In the genomic region with DNA sequence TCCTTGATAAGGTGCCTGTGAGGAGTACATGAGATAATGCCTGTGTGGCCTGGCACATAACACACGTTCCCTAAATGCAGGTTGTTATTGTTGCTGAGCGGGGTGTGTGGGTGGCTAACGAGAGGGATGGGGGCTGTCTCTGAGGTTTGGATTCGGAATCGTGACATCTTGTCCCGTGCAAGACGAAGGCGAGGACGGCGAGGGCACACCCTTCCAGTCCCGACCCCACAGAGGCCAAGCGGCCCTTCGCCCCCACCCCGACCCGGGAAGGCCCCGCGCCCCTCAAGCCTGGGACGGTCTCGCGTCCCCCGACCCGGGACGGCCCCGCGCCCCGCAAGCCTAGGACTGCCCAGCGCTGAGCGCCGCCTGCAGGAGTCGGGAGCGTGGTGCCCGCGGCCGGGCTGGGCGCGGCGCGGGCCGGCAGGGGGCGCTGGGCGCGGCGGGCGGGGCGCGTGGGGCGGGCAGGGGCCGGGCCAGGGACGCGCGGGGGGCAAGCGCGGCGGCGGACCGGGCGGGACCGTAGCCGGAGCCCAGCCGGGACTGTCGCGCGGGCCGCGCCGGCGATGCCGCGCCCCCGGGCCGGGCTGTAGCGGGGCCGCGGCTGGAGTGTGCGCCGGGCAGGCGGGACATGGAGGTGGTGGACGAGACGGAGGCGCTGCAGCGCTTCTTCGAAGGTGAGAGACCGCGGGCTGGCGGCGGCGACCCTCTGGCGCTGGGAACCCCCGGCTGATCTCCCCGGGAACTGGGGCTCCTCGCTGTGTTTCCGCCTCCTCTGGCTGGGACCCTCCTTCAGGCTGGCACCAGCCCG, we compare ENCODE assay signal across 1 cellular context.
TF ChIP-seq lines count a peak whose summit lies in the region.

A gene (plus strand): TSS at position 520 of the 808 bp plus-strand sequence. CDS start 109 bp downstream, at position 629.

TF ChIP-seq in HepG2, 621 proteins besides CTCF, POLR2A, EP300 and RAD21 (continued from another document and continues in another):
- TF ChIP-seq ZFP41 (CRISPR knock-in tag; IDR thresholded peaks at IDR 0.05; ENCODE audit: borderline replicate concordance) (no peak), ZNF160 (CRISPR knock-in tag; IDR thresholded peaks at IDR 0.05) (no peak), ESRRA (CRISPR knock-in tag; IDR thresholded peaks at IDR 0.05; ENCODE audit: low read depth) (no peak), SAFB2 (CRISPR knock-in tag; IDR thresholded peaks at IDR 0.05; ENCODE audit: borderline replicate concordance, low read depth) (no peak), SRY (CRISPR knock-in tag; IDR thresholded peaks at IDR 0.05) (0 out of 2 replicates have a peak, but pooled peaks have one; percentile 31), IRX3 (CRISPR knock-in tag; IDR thresholded peaks at IDR 0.05; ENCODE audit: borderline replicate concordance, low read depth) (no peak), SIX1 (CRISPR knock-in tag; IDR thresholded peaks at IDR 0.05; ENCODE audit: borderline replicate concordance) (no peak), FOXA3 (CRISPR knock-in tag; IDR thresholded peaks at IDR 0.05) (no peak), HNF4A (CRISPR knock-in tag; IDR thresholded peaks at IDR 0.05) (no peak), ZNF296 (CRISPR knock-in tag; conservative IDR thresholded peaks at IDR 0.05) (no peak), ZNF124 (CRISPR knock-in tag; IDR thresholded peaks at IDR 0.05) (no peak), ZNF121 (CRISPR knock-in tag; IDR thresholded peaks at IDR 0.05) (peak; percentile 99), ZNF143 (CRISPR knock-in tag; IDR thresholded peaks at IDR 0.05) (no peak), CENPX (CRISPR knock-in tag; IDR thresholded peaks at IDR 0.05) (no peak), ZNF879 (CRISPR knock-in tag; IDR thresholded peaks at IDR 0.05) (no peak), MAZ (IDR thresholded peaks at IDR 0.05; ENCODE audit: borderline replicate concordance, low read depth, low read length) (peak; percentile 12; the same call in 1 of the 2 replicates), MAZ (CRISPR knock-in tag; IDR thresholded peaks at IDR 0.05; ENCODE audit: low read depth) (peak; percentile 65), NBN (conservative IDR thresholded peaks at IDR 0.05) (no peak), MXI1 (IDR thresholded peaks at IDR 0.05; ENCODE audit: borderline replicate concordance, low read depth, low read length) (no peak; the same call in 2 of the 3 replicates), RCOR2 (CRISPR knock-in tag; IDR thresholded peaks at IDR 0.05) (no peak), PHF8 (CRISPR knock-in tag; IDR thresholded peaks at IDR 0.05) (no peak), SP1 (IDR thresholded peaks at IDR 0.05) (no peak), SP1 (CRISPR knock-in tag; IDR thresholded peaks at IDR 0.05) (no peak), ZNF451 (CRISPR knock-in tag; IDR thresholded peaks at IDR 0.05) (0 out of 2 replicates have a peak, but pooled peaks have one; percentile 14), PTBP1 (IDR thresholded peaks at IDR 0.05; ENCODE audit: low read depth, low read length, poor library complexity, severe bottlenecking) (no peak), SP5 (CRISPR knock-in tag; IDR thresholded peaks at IDR 0.05; ENCODE audit: borderline replicate concordance, low read depth) (no peak), ZIK1 (CRISPR knock-in tag; IDR thresholded peaks at IDR 0.05; ENCODE audit: borderline replicate concordance, low read depth) (no peak), PRPF4 (IDR thresholded peaks at IDR 0.05; ENCODE audit: low read depth, low read length, poor library complexity, severe bottlenecking) (no peak), FOSL1 (CRISPR knock-in tag; IDR thresholded peaks at IDR 0.05; ENCODE audit: borderline replicate concordance) (no peak), NFRKB (IDR thresholded peaks at IDR 0.05) (no peak), MAFG (CRISPR knock-in tag; IDR thresholded peaks at IDR 0.05) (no peak), HNRNPLL (IDR thresholded peaks at IDR 0.05; ENCODE audit: low read depth, low read length, poor library complexity, severe bottlenecking) (no peak), ZNF331 (CRISPR knock-in tag; IDR thresholded peaks at IDR 0.05) (no peak), ZNF10 (CRISPR knock-in tag; IDR thresholded peaks at IDR 0.05; ENCODE audit: borderline replicate concordance, low read depth) (no peak), ZNF468 (CRISPR knock-in tag; IDR thresholded peaks at IDR 0.05) (0 out of 2 replicates have a peak, but pooled peaks have one; percentile 66), TEAD3 (CRISPR knock-in tag; optimal IDR thresholded peaks at IDR 0.05; ENCODE audit: borderline replicate concordance) (no peak), THYN1 (CRISPR knock-in tag; IDR thresholded peaks at IDR 0.05; ENCODE audit: borderline replicate concordance, low read depth) (no peak), TGIF2 (CRISPR knock-in tag; IDR thresholded peaks at IDR 0.05) (no peak), STAG1 (CRISPR knock-in tag; IDR thresholded peaks at IDR 0.05) (peak; percentile 29; the same call in 1 of the 2 replicates), ZNF333 (CRISPR knock-in tag; IDR thresholded peaks at IDR 0.05; ENCODE audit: borderline replicate concordance) (no peak), ZSCAN30 (CRISPR knock-in tag; IDR thresholded peaks at IDR 0.05) (no peak), ELF1 (CRISPR knock-in tag; IDR thresholded peaks at IDR 0.05) (no peak)
- TF ChIP-seq, protein P1, sequence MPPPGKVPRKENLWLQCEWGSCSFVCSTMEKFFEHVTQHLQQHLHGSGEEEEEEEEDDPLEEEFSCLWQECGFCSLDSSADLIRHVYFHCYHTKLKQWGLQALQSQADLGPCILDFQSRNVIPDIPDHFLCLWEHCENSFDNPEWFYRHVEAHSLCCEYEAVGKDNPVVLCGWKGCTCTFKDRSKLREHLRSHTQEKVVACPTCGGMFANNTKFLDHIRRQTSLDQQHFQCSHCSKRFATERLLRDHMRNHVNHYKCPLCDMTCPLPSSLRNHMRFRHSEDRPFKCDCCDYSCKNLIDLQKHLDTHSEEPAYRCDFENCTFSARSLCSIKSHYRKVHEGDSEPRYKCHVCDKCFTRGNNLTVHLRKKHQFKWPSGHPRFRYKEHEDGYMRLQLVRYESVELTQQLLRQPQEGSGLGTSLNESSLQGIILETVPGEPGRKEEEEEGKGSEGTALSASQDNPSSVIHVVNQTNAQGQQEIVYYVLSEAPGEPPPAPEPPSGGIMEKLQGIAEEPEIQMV (CRISPR knock-in tag; IDR thresholded peaks at IDR 0.05; ENCODE audit: low read depth): no peak
- TF ChIP-seq, protein P2, sequence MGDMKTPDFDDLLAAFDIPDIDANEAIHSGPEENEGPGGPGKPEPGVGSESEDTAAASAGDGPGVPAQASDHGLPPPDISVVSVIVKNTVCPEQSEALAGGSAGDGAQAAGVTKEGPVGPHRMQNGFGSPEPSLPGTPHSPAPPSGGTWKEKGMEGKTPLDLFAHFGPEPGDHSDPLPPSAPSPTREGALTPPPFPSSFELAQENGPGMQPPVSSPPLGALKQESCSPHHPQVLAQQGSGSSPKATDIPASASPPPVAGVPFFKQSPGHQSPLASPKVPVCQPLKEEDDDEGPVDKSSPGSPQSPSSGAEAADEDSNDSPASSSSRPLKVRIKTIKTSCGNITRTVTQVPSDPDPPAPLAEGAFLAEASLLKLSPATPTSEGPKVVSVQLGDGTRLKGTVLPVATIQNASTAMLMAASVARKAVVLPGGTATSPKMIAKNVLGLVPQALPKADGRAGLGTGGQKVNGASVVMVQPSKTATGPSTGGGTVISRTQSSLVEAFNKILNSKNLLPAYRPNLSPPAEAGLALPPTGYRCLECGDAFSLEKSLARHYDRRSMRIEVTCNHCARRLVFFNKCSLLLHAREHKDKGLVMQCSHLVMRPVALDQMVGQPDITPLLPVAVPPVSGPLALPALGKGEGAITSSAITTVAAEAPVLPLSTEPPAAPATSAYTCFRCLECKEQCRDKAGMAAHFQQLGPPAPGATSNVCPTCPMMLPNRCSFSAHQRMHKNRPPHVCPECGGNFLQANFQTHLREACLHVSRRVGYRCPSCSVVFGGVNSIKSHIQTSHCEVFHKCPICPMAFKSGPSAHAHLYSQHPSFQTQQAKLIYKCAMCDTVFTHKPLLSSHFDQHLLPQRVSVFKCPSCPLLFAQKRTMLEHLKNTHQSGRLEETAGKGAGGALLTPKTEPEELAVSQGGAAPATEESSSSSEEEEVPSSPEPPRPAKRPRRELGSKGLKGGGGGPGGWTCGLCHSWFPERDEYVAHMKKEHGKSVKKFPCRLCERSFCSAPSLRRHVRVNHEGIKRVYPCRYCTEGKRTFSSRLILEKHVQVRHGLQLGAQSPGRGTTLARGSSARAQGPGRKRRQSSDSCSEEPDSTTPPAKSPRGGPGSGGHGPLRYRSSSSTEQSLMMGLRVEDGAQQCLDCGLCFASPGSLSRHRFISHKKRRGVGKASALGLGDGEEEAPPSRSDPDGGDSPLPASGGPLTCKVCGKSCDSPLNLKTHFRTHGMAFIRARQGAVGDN (CRISPR knock-in tag; IDR thresholded peaks at IDR 0.05): peak; percentile 37; the same call in 1 of the 2 replicates
- TF ChIP-seq, protein P3, sequence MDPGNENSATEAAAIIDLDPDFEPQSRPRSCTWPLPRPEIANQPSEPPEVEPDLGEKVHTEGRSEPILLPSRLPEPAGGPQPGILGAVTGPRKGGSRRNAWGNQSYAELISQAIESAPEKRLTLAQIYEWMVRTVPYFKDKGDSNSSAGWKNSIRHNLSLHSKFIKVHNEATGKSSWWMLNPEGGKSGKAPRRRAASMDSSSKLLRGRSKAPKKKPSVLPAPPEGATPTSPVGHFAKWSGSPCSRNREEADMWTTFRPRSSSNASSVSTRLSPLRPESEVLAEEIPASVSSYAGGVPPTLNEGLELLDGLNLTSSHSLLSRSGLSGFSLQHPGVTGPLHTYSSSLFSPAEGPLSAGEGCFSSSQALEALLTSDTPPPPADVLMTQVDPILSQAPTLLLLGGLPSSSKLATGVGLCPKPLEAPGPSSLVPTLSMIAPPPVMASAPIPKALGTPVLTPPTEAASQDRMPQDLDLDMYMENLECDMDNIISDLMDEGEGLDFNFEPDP (CRISPR knock-in tag; conservative IDR thresholded peaks at IDR 0.05): no peak
- TF ChIP-seq, protein P4, sequence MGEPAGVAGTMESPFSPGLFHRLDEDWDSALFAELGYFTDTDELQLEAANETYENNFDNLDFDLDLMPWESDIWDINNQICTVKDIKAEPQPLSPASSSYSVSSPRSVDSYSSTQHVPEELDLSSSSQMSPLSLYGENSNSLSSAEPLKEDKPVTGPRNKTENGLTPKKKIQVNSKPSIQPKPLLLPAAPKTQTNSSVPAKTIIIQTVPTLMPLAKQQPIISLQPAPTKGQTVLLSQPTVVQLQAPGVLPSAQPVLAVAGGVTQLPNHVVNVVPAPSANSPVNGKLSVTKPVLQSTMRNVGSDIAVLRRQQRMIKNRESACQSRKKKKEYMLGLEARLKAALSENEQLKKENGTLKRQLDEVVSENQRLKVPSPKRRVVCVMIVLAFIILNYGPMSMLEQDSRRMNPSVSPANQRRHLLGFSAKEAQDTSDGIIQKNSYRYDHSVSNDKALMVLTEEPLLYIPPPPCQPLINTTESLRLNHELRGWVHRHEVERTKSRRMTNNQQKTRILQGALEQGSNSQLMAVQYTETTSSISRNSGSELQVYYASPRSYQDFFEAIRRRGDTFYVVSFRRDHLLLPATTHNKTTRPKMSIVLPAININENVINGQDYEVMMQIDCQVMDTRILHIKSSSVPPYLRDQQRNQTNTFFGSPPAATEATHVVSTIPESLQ (CRISPR knock-in tag; conservative IDR thresholded peaks at IDR 0.05): no peak
- TF ChIP-seq, protein P5, sequence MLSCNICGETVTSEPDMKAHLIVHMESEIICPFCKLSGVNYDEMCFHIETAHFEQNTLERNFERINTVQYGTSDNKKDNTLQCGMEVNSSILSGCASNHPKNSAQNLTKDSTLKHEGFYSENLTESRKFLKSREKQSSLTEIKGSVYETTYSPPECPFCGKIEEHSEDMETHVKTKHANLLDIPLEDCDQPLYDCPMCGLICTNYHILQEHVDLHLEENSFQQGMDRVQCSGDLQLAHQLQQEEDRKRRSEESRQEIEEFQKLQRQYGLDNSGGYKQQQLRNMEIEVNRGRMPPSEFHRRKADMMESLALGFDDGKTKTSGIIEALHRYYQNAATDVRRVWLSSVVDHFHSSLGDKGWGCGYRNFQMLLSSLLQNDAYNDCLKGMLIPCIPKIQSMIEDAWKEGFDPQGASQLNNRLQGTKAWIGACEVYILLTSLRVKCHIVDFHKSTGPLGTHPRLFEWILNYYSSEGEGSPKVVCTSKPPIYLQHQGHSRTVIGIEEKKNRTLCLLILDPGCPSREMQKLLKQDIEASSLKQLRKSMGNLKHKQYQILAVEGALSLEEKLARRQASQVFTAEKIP (CRISPR knock-in tag; IDR thresholded peaks at IDR 0.05; ENCODE audit: borderline replicate concordance): no peak
- TF ChIP-seq, protein P6, sequence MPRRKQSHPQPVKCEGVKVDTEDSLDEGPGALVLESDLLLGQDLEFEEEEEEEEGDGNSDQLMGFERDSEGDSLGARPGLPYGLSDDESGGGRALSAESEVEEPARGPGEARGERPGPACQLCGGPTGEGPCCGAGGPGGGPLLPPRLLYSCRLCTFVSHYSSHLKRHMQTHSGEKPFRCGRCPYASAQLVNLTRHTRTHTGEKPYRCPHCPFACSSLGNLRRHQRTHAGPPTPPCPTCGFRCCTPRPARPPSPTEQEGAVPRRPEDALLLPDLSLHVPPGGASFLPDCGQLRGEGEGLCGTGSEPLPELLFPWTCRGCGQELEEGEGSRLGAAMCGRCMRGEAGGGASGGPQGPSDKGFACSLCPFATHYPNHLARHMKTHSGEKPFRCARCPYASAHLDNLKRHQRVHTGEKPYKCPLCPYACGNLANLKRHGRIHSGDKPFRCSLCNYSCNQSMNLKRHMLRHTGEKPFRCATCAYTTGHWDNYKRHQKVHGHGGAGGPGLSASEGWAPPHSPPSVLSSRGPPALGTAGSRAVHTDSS (CRISPR knock-in tag; conservative IDR thresholded peaks at IDR 0.05): no peak
- TF ChIP-seq, protein P7, sequence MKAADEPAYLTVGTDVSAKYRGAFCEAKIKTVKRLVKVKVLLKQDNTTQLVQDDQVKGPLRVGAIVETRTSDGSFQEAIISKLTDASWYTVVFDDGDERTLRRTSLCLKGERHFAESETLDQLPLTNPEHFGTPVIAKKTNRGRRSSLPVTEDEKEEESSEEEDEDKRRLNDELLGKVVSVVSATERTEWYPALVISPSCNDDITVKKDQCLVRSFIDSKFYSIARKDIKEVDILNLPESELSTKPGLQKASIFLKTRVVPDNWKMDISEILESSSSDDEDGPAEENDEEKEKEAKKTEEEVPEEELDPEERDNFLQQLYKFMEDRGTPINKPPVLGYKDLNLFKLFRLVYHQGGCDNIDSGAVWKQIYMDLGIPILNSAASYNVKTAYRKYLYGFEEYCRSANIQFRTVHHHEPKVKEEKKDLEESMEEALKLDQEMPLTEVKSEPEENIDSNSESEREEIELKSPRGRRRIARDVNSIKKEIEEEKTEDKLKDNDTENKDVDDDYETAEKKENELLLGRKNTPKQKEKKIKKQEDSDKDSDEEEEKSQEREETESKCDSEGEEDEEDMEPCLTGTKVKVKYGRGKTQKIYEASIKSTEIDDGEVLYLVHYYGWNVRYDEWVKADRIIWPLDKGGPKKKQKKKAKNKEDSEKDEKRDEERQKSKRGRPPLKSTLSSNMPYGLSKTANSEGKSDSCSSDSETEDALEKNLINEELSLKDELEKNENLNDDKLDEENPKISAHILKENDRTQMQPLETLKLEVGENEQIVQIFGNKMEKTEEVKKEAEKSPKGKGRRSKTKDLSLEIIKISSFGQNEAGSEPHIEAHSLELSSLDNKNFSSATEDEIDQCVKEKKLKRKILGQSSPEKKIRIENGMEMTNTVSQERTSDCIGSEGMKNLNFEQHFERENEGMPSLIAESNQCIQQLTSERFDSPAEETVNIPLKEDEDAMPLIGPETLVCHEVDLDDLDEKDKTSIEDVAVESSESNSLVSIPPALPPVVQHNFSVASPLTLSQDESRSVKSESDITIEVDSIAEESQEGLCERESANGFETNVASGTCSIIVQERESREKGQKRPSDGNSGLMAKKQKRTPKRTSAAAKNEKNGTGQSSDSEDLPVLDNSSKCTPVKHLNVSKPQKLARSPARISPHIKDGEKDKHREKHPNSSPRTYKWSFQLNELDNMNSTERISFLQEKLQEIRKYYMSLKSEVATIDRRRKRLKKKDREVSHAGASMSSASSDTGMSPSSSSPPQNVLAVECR (CRISPR knock-in tag; IDR thresholded peaks at IDR 0.05; ENCODE audit: borderline replicate concordance): no peak
